1 cellular context compared by ENCODE assay signal in genomic region chr22:36505998-36506635, GRCh38.
TF ChIP-seq lines count a peak whose summit lies in the region.

No MANE protein-coding gene starts in this region.

TF ChIP-seq in HepG2, 621 proteins besides CTCF, POLR2A, EP300 and RAD21:
- TF ChIP-seq MBD4 (IDR thresholded peaks at IDR 0.05; ENCODE audit: borderline replicate concordance, low read length) (no peak), PHF20 (CRISPR knock-in tag; IDR thresholded peaks at IDR 0.05) (no peak), ARNT2 (CRISPR knock-in tag; IDR thresholded peaks at IDR 0.05; ENCODE audit: low read depth) (no peak), ZFYVE20 (CRISPR knock-in tag; IDR thresholded peaks at IDR 0.05; ENCODE audit: borderline replicate concordance, low read depth) (no peak), ZNF782 (CRISPR knock-in tag; IDR thresholded peaks at IDR 0.05; ENCODE audit: borderline replicate concordance) (0 out of 2 replicates have a peak, but pooled peaks have one; percentile 50), SRF (IDR thresholded peaks at IDR 0.05; ENCODE audit: low read depth, low read length) (no peak), ZNF614 (CRISPR knock-in tag; IDR thresholded peaks at IDR 0.05; ENCODE audit: borderline replicate concordance) (no peak), ZNF30 (CRISPR knock-in tag; IDR thresholded peaks at IDR 0.05) (no peak), THAP8 (CRISPR knock-in tag; IDR thresholded peaks at IDR 0.05; ENCODE audit: borderline replicate concordance) (0 out of 2 replicates have a peak, but pooled peaks have one; percentile 52), ZNF318 (CRISPR knock-in tag; IDR thresholded peaks at IDR 0.05) (0 out of 2 replicates have a peak, but pooled peaks have one; percentile 38), ZNF230 (CRISPR knock-in tag; IDR thresholded peaks at IDR 0.05) (peak; percentile 17; the same call in 1 of the 2 replicates), ATF2 (CRISPR knock-in tag; IDR thresholded peaks at IDR 0.05) (no peak), HOXA3 (CRISPR knock-in tag; IDR thresholded peaks at IDR 0.05) (peak; percentile 42; the same call in 1 of the 2 replicates), ZNF768 (CRISPR knock-in tag; IDR thresholded peaks at IDR 0.05) (peak; percentile 39; the same call in 1 of the 2 replicates), ZFP82 (CRISPR knock-in tag; IDR thresholded peaks at IDR 0.05; ENCODE audit: borderline replicate concordance) (no peak), NCOA1 (CRISPR knock-in tag; IDR thresholded peaks at IDR 0.05) (peak; percentile 8; the same call in 1 of the 2 replicates), NR0B2 (CRISPR knock-in tag; IDR thresholded peaks at IDR 0.05) (no peak), DNMT1 (CRISPR knock-in tag; IDR thresholded peaks at IDR 0.05) (0 out of 2 replicates have a peak, but pooled peaks have one; percentile 39), SP140L (CRISPR knock-in tag; IDR thresholded peaks at IDR 0.05; ENCODE audit: borderline replicate concordance) (no peak), AFF4 (CRISPR knock-in tag; IDR thresholded peaks at IDR 0.05) (no peak), ZBTB33 (CRISPR knock-in tag; IDR thresholded peaks at IDR 0.05) (peak; percentile 75), EED (CRISPR knock-in tag; IDR thresholded peaks at IDR 0.05) (0 out of 2 replicates have a peak, but pooled peaks have one; percentile 19), ZNF674 (CRISPR knock-in tag; IDR thresholded peaks at IDR 0.05; ENCODE audit: low read depth) (0 out of 2 replicates have a peak, but pooled peaks have one; percentile 10), SRY (CRISPR knock-in tag; IDR thresholded peaks at IDR 0.05) (no peak), ZFP36L1 (CRISPR knock-in tag; IDR thresholded peaks at IDR 0.05) (no peak), FOSL2 (CRISPR knock-in tag; IDR thresholded peaks at IDR 0.05) (no peak), HNF1A (IDR thresholded peaks at IDR 0.05; ENCODE audit: low read depth) (no peak), HNF1A (CRISPR knock-in tag; IDR thresholded peaks at IDR 0.05; ENCODE audit: borderline replicate concordance) (no peak), KLF11 (CRISPR knock-in tag; IDR thresholded peaks at IDR 0.05) (no peak), MXD1 (CRISPR knock-in tag; IDR thresholded peaks at IDR 0.05) (no peak), FOXA3 (CRISPR knock-in tag; IDR thresholded peaks at IDR 0.05) (no peak), ZNF839 (CRISPR knock-in tag; IDR thresholded peaks at IDR 0.05; ENCODE audit: borderline replicate concordance) (no peak), TGIF2 (CRISPR knock-in tag; IDR thresholded peaks at IDR 0.05) (no peak), ZNF564 (CRISPR knock-in tag; IDR thresholded peaks at IDR 0.05) (no peak), ZBTB38 (CRISPR knock-in tag; IDR thresholded peaks at IDR 0.05) (peak; percentile 97), SKI (IDR thresholded peaks at IDR 0.05; ENCODE audit: partially characterized antibody) (no peak), IRF9 (CRISPR knock-in tag; IDR thresholded peaks at IDR 0.05; ENCODE audit: borderline replicate concordance) (0 out of 2 replicates have a peak, but pooled peaks have one; percentile 38)
